In the genomic region with DNA sequence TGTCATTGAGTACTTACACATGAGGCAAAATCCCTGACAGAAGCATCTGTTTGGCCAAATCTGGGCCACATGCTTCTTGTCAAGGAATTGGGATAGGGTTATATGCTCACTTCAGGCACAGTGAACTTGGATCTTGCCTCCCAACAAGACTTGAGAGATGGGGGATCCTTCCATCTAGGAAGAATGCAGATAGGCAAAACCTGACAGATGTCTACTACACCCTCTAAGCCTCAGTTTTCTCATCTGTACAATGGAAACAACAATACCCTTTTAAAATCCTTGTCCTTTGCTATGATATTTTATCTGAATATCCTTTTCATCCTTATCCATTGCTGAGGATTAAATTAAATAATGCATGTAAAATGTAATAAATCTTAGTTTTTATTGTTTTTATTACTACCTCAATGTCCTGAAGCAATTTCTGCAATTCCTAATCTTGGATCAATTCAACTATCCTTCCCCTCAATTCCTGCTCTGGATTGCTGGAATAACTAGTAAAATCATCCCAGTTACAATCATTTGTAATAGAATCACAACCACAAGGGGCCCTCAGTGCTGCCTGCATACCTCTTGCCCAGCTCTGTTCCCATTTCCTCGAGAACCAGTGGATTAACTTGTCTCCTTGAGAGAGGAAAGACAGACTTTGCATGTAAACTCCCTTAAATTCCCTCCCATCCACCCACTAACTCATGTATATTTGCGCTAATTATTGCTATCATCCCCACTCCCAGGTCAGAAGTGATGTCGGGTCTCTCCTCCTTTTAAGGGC, we compare ENCODE assay signal across 12 cellular contexts. TPM values are rescaled to one million over a fixed set of nuclear protein-coding genes. Genes with fewer than 3 reads are reported as not detected.
DNase-seq lines count a peak whose midpoint lies in the region; ATAC-seq and TF ChIP-seq lines count a peak whose summit lies in the region.
"Had no signal": no experiment of that assay in that cellular context is flagged by ENCODE, and none has a peak within 500 bp of the region (broad histone marks: within the 10 kb centered on the region; RNA-seq: fewer than 3 reads in every experiment).

No MANE protein-coding gene starts in this region.

- POLR2A ChIA-PET in A673 (lab: Charles Lee; ENCODE audit: low non-redundant PET) (no interaction called here), WTC11 (lab: Charles Lee) (no interaction called here)
- POLR2A ChIA-PET in activated CD4-positive, alpha-beta T cell treated with anti-CD3 and anti-CD28 coated beads for 36 hours (lab: Charles Lee): no interaction called here

- in situ Hi-C loops in GM23248 (cut with MboI): loop anchor here (10.0 kb wide), 1 partner anchor 241 kb away; no protein-coding TSS in a partner anchor

- BruUV-seq in A673 (replicated peaks; lab: Mats Ljungman, UMichigan): no TSS peak

- peaks cover 6% of the 10 kb centered on the region; the same call in 1 of the 2 replicates for H3K4me1 Mint-ChIP-seq in WTC11
- peaks cover 3% of the 10 kb centered on the region for H3K4me1 Mint-ChIP-seq in activated CD4-positive, alpha-beta T cell treated with anti-CD3 and anti-CD28 coated beads for 36 hours

- 54 to 56% methylated on average over 3 of the region's 3 CpGs for WGBS in GM23248 (ENCODE audit: low coverage in 1 of 2, low lambda C conversion rate in 2 of 2, missing lambda C conversion rate in 2 of 2), 2 experiments

- H3K4me3 ChIP-seq in A673 (ENCODE audit: low read depth, low read length, poor library complexity, severe bottlenecking): no peak overlapping the region
- no peak overlapping the region for H3K4me3 ChIP-seq in GM23248
- H3K4me3 ChIP-seq: colonic mucosa had no signal

- no peaks in the 10 kb centered on the region for H3F3A ChIP-seq in GM23248 (ENCODE audit: insufficient read depth)

- H4K20me1 ChIP-seq in GM23248 (ENCODE audit: insufficient read depth): no peaks in the 10 kb centered on the region

- DNase-seq in A673 (ENCODE audit: low spot score): peak; percentile 33
- peak; percentile 64 for DNase-seq in GM23248
- DNase-seq in WTC11 (ENCODE audit: low spot score): peak; percentile 28
- peak; percentile 40 for DNase-seq in hepatic stellate cell (ENCODE audit: low spot score)
- DNase-seq in mesenteric fat pad (ENCODE audit: low spot score): no peak
- DNase-seq in activated CD4-positive, alpha-beta T cell treated with anti-CD3 and anti-CD28 coated beads for 36 hours: no peak
- DNase-seq in hypothalamus (lab: John Stamatoyannopoulos, UW): no peak
- DNase-seq in NCI-H2171 treated with DMSO at 0.1 percent for 48 hours (lab: John Stamatoyannopoulos, UW): no peak
- DNase-seq: activated T-cell treated with anti-CD3 and anti-CD28 coated beads, Interleukin-2, amount 50 U/mL, for 4 hours; colonic mucosa; DMS153; T-helper 9 cell had no signal

- no peak overlapping the region for H3K4me3 Mint-ChIP-seq in WTC11
- H3K4me3 Mint-ChIP-seq in activated CD4-positive, alpha-beta T cell treated with anti-CD3 and anti-CD28 coated beads for 36 hours: no peak overlapping the region
- H3K4me3 Mint-ChIP-seq: activated T-cell treated with anti-CD3 and anti-CD28 coated beads, Interleukin-2, amount 50 U/mL, for 4 hours had no signal

- H3K27me3 Mint-ChIP-seq in WTC11 (ENCODE audit: low read depth): no peaks in the 10 kb centered on the region
- peaks cover 14% of the 10 kb centered on the region for H3K27me3 Mint-ChIP-seq in activated CD4-positive, alpha-beta T cell treated with anti-CD3 and anti-CD28 coated beads for 36 hours

- no peak overlapping the region; the same call in 1 of the 2 replicates for H3K27ac Mint-ChIP-seq in WTC11
- H3K27ac Mint-ChIP-seq in activated CD4-positive, alpha-beta T cell treated with anti-CD3 and anti-CD28 coated beads for 36 hours: no peak overlapping the region

- no peaks in the 10 kb centered on the region for H3K4me1 ChIP-seq in A673 (ENCODE audit: insufficient read depth, low read length, poor library complexity, severe bottlenecking)
- H3K4me1 ChIP-seq in GM23248 (ENCODE audit: insufficient read depth): no peaks in the 10 kb centered on the region
- H3K4me1 ChIP-seq: colonic mucosa had no signal

- no peak overlapping the region for H3K9ac ChIP-seq in GM23248

- CTCF ChIA-PET in A673 (lab: Charles Lee) (interaction anchor here (0.8 kb wide), 1 partner anchor 33 kb away, joined by 5 read pairs; no protein-coding TSS in a partner anchor), WTC11 (lab: Charles Lee) (interaction anchor here (0.7 to 1.7 kb wide), 6 partner anchors 8 to 240 kb away, joined by 3 to 5 read pairs (median 4); partner anchors contain the start of gene XPR1)
- CTCF ChIA-PET in activated CD4-positive, alpha-beta T cell treated with anti-CD3 and anti-CD28 coated beads for 36 hours (lab: Charles Lee): interaction anchor here (0.7 to 0.8 kb wide), 2 partner anchors 14 to 58 kb away, joined by 3 read pairs; no protein-coding TSS in a partner anchor

- intact Hi-C loops in A673 (cut with micrococcal nuclease; ENCODE audit: unreplicated experiment): no loop called here
- intact Hi-C loops in activated CD4-positive, alpha-beta T cell treated with anti-CD3 and anti-CD28 coated beads for 36 hours (cut with DNase I, micrococcal nuclease): no loop called here

- no peaks in the 10 kb centered on the region for H3K79me2 ChIP-seq in GM23248 (ENCODE audit: insufficient read depth)

- no peaks in the 10 kb centered on the region for H3K9me2 ChIP-seq in GM23248 (ENCODE audit: insufficient read depth)

- H2AFZ ChIP-seq in GM23248: no peak overlapping the region

- H3K36me3 ChIP-seq in A673 (ENCODE audit: insufficient read depth, low read length, poor library complexity, severe bottlenecking): no peaks in the 10 kb centered on the region
- no peaks in the 10 kb centered on the region for H3K36me3 ChIP-seq in GM23248 (ENCODE audit: low read depth)
- H3K36me3 ChIP-seq: colonic mucosa had no signal

- no peaks in the 10 kb centered on the region for H3K27me3 ChIP-seq in A673 (replicated peaks; ENCODE audit: insufficient read depth, low read depth, low read length, poor library complexity)
- H3K27me3 ChIP-seq in GM23248 (replicated peaks; ENCODE audit: insufficient read depth): peaks cover 13% of the 10 kb centered on the region; the same call in 1 of the 2 replicates
- H3K27me3 ChIP-seq: colonic mucosa had no signal

- H3K4me2 ChIP-seq in GM23248 (ENCODE audit: unreplicated experiment): no peak overlapping the region

- TF ChIP-seq CTCF in A673 (conservative IDR thresholded peaks at IDR 0.05; ENCODE audit: low read depth, low read length) (peak; percentile 49), WTC11 (IDR thresholded peaks at IDR 0.05) (no peak)

- ATAC-seq in WTC11: peak; percentile 91
- ATAC-seq in activated CD4-positive, alpha-beta T cell treated with anti-CD3 and anti-CD28 coated beads for 36 hours: no peak
- ATAC-seq: activated T-cell treated with anti-CD3 and anti-CD28 coated beads, Interleukin-2, amount 50 U/mL, for 4 hours had no signal

- no peaks in the 10 kb centered on the region for H3K36me3 Mint-ChIP-seq in WTC11
- H3K36me3 Mint-ChIP-seq in activated CD4-positive, alpha-beta T cell treated with anti-CD3 and anti-CD28 coated beads for 36 hours (ENCODE audit: low read depth): no peaks in the 10 kb centered on the region

- H3K9me3 Mint-ChIP-seq in WTC11: no peaks in the 10 kb centered on the region
- no peaks in the 10 kb centered on the region for H3K9me3 Mint-ChIP-seq in activated CD4-positive, alpha-beta T cell treated with anti-CD3 and anti-CD28 coated beads for 36 hours (ENCODE audit: low read depth)
- H3K9me3 Mint-ChIP-seq: activated T-cell treated with anti-CD3 and anti-CD28 coated beads, Interleukin-2, amount 50 U/mL, for 4 hours had no signal

- no peaks in the 10 kb centered on the region for H3K9me3 ChIP-seq in A673 (ENCODE audit: low read depth, low read length, poor library complexity, severe bottlenecking)
- H3K9me3 ChIP-seq in GM23248 (ENCODE audit: low read depth): no peaks in the 10 kb centered on the region
- H3K9me3 ChIP-seq: colonic mucosa had no signal

- no peak overlapping the region for H3K27ac ChIP-seq in A673 (ENCODE audit: low read depth, low read length, poor library complexity, severe bottlenecking)
- H3K27ac ChIP-seq in GM23248: no peak overlapping the region
- H3K27ac ChIP-seq: colonic mucosa had no signal

TF ChIP-seq in WTC11, 78 proteins besides CTCF, POLR2A, EP300 and RAD21 (continues in another document):
- TF ChIP-seq, protein P1, sequence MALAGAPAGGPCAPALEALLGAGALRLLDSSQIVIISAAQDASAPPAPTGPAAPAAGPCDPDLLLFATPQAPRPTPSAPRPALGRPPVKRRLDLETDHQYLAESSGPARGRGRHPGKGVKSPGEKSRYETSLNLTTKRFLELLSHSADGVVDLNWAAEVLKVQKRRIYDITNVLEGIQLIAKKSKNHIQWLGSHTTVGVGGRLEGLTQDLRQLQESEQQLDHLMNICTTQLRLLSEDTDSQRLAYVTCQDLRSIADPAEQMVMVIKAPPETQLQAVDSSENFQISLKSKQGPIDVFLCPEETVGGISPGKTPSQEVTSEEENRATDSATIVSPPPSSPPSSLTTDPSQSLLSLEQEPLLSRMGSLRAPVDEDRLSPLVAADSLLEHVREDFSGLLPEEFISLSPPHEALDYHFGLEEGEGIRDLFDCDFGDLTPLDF (CRISPR knock-in tag; IDR thresholded peaks at IDR 0.05): no peak
- TF ChIP-seq ZNF232 (CRISPR knock-in tag; IDR thresholded peaks at IDR 0.05) (no peak), CREM (CRISPR knock-in tag; IDR thresholded peaks at IDR 0.05) (no peak), GRHL2 (CRISPR knock-in tag; IDR thresholded peaks at IDR 0.05; ENCODE audit: insufficient replicate concordance, severe bottlenecking) (no peak)

RNA-seq across cellular contexts. Expression of gene XPR1, which starts 8.1 kb away (rescaled TPM):
- 30.7 and 33.3 TPM in 2 replicates for total RNA-seq in A673 (2021)
- total RNA-seq in GM23248 (2014; rRNA removed; shearing (Covaris generic)): 11.9 and 15.6 TPM in 2 replicates
- 4.9 and 5.4 TPM in 2 replicates for polyA plus RNA-seq in GM23248 (2016; fragmentation: Nextera tagmentation; extraction: Ambion mirVana)
- total RNA-seq in WTC11 (2021): 34.6 to 38.8 TPM (median 37.8 TPM) in 3 replicates
- total RNA-seq in mesenteric fat pad: 15.8 TPM
- 10 to 100 TPM; 18.4 to 25.2 TPM for total RNA-seq in activated CD4-positive, alpha-beta T cell treated with anti-CD3 and anti-CD28 coated beads for 36 hours

Comparison
In these comparisons a context has a peak if more than half of its experiments do, and no peak if none do; other contexts are left out.
1. DNase-seq: peak in A673 (single experiment), GM23248 (single experiment), WTC11 (single experiment) and hepatic stellate cell (single experiment); none in mesenteric fat pad (single experiment), activated CD4-positive, alpha-beta T cell treated with anti-CD3 and anti-CD28 coated beads for 36 hours (single experiment), hypothalamus (0 of 51) and NCI-H2171 treated with DMSO at 0.1 percent for 48 hours (single experiment).